In the genomic region with DNA sequence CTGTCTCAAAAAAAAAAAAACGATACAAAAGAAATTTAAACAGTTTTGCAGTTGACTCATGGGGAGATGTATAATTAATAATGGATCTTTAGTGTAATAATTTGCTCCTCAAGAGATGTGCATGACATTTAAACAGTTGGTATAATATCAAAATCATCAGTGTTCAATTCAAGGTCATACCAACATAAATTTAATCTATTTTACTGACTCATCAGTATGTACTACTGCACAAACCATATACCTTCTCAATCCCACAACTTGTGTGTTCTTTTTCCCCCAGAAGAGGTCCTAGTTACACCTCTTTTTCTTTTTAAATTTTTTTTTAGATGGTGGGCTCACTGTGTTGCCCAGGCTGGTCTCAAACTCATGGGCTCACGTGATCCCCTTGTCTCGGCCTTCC, we compare ENCODE assay signal across 33 cellular contexts.
"Had no signal": no experiment of that assay in that cellular context is flagged by ENCODE, and none has a peak within 500 bp of the region (broad histone marks: within the 10 kb centered on the region; RNA-seq: fewer than 3 reads in every experiment).

No MANE protein-coding gene starts in this region.

- DNase-seq: Kasumi-1, MG63, MM.1S, MV-4-11, NCI-H1048, NCI-H1092, NCI-H1092 treated with DMSO at 0.1 percent for 48 hours, NCI-H1105, NCI-H1105 treated with DMSO at 0.1 percent for 48 hours, NCI-H1417, NCI-H1417 treated with DMSO at 0.1 percent for 48 hours, NCI-H1436, NCI-H1436 treated with DMSO at 0.1 percent for 48 hours, NCI-H146, NCI-H1694, NCI-H1694 treated with DMSO at 0.1 percent for 48 hours, NCI-H187, NCI-H187 treated with DMSO at 0.1 percent for 48 hours, NCI-H1930, NCI-H2029, NCI-H2029 treated with DMSO at 0.1 percent for 48 hours, NCI-H2081, NCI-H2081 treated with DMSO at 0.1 percent for 48 hours, NCI-H2107, NCI-H2171, NCI-H2171 treated with DMSO at 0.1 percent for 48 hours, NCI-H2227 treated with DMSO at 0.1 percent for 48 hours, NCI-H226, NCI-H345, NCI-H446, NCI-H446 treated with DMSO at 0.1 percent for 48 hours, NCI-H510A, NCI-H510A treated with DMSO at 0.1 percent for 48 hours had no signal

- H3K9me3 ChIP-seq: MG63 had no signal

- H3K4me3 ChIP-seq: MG63 had no signal

- H3K27me3 ChIP-seq: MG63 had no signal
